ENCODE assay signal across 10 cellular contexts in genomic region chr1:109252893-109253802, GRCh38. TPM values are rescaled to one million over a fixed set of nuclear protein-coding genes. Genes with fewer than 3 reads are reported as not detected.
DNase-seq lines count a peak whose midpoint lies in the region; ATAC-seq and TF ChIP-seq lines count a peak whose summit lies in the region.
"Had no signal": no experiment of that assay in that cellular context is flagged by ENCODE, and none has a peak within 500 bp of the region (broad histone marks: within the 10 kb centered on the region; RNA-seq: fewer than 3 reads in every experiment).

No MANE protein-coding gene starts in this region.

- no peak overlapping the region for H2AFZ ChIP-seq in neuron (ENCODE audit: low read depth, low read length)

- no peak for TF ChIP-seq EP300 in esophagus muscularis mucosa (IDR thresholded peaks at IDR 0.05)

- no peak for ATAC-seq in HG02571 (IDR thresholded peaks at IDR 0.05; ENCODE audit: unreplicated experiment)
- no peak for ATAC-seq in activated T-cell treated with anti-CD3 and anti-CD28 coated beads, Interleukin-2, amount 50 U/mL, for 72 hours (replicated peaks in 1 of 2)
- ATAC-seq in HG02981 (IDR thresholded peaks at IDR 0.05; ENCODE audit: unreplicated experiment), result no peak
- ATAC-seq in GM18907 (IDR thresholded peaks at IDR 0.05; ENCODE audit: unreplicated experiment), result no peak

- 71% methylated on average over 16 of the region's 33 CpGs for WGBS in esophagus muscularis mucosa

- H3K27me3 ChIP-seq in esophagus muscularis mucosa, result no peaks in the 10 kb centered on the region
- H3K27me3 ChIP-seq in neuron (ENCODE audit: insufficient read depth, low read length), result no peaks in the 10 kb centered on the region
- H3K27me3 ChIP-seq: adrenal gland had no signal

- no peak overlapping the region for H3K4me3 Mint-ChIP-seq in activated T-cell treated with anti-CD3 and anti-CD28 coated beads, Interleukin-2, amount 50 U/mL, for 72 hours

- H3K9me3 ChIP-seq in esophagus muscularis mucosa (no peaks in the 10 kb centered on the region), neuron (ENCODE audit: low read length) (peaks cover 20% of the 10 kb centered on the region)
- H3K9me3 ChIP-seq: adrenal gland had no signal

- H3K9me3 Mint-ChIP-seq in activated T-cell treated with anti-CD3 and anti-CD28 coated beads, Interleukin-2, amount 50 U/mL, for 72 hours, result no peaks in the 10 kb centered on the region

- peak overlapping the region; percentile 86 to 90 (median 89) for H3K27ac ChIP-seq in esophagus muscularis mucosa (replicated peaks in 1 of 4)

- H3K4me1 Mint-ChIP-seq in activated T-cell treated with anti-CD3 and anti-CD28 coated beads, Interleukin-2, amount 50 U/mL, for 72 hours (ENCODE audit: low read depth), result peaks cover 5% of the 10 kb centered on the region

- no peaks in the 10 kb centered on the region for H3K27me3 Mint-ChIP-seq in activated T-cell treated with anti-CD3 and anti-CD28 coated beads, Interleukin-2, amount 50 U/mL, for 72 hours (ENCODE audit: low read depth)

- H3K36me3 ChIP-seq in esophagus muscularis mucosa (no peaks in the 10 kb centered on the region), neuron (ENCODE audit: insufficient read depth, low read length) (peaks cover 31% of the 10 kb centered on the region)
- H3K36me3 ChIP-seq: adrenal gland had no signal

- DNase-seq in ACHN (peak; percentile 68), NCI-H446 (lab: John Stamatoyannopoulos, UW) (peak; percentile 95 to 96), esophagus muscularis mucosa (ENCODE audit: extremely low spot score) (no peak)
- DNase-seq in activated T-cell treated with anti-CD3 and anti-CD28 coated beads, Interleukin-2, amount 50 U/mL, for 72 hours, result no peak
- DNase-seq: HCEC 1CT had no signal

- H3K4me1 ChIP-seq in esophagus muscularis mucosa (peaks cover 29 to 70% (median 54%) of the 10 kb centered on the region in 4 donors), neuron (ENCODE audit: insufficient read depth, low read length) (peaks cover 79% of the 10 kb centered on the region)

- peak overlapping the region; percentile 29 to 45 (median 34) for H3K4me3 ChIP-seq in esophagus muscularis mucosa
- peak overlapping the region; percentile 45 for H3K4me3 ChIP-seq in neuron (ENCODE audit: low read length)
- H3K4me3 ChIP-seq: adrenal gland had no signal

- intact Hi-C loops in esophagus muscularis mucosa (cut with DNase I), result no loop called here

- H3K36me3 Mint-ChIP-seq in activated T-cell treated with anti-CD3 and anti-CD28 coated beads, Interleukin-2, amount 50 U/mL, for 72 hours (ENCODE audit: insufficient read depth in 2 of 2), result no peaks in the 10 kb centered on the region

- no peak for TF ChIP-seq CTCF in esophagus muscularis mucosa (IDR thresholded peaks at IDR 0.05)

- in situ Hi-C loops in ACHN (cut with HindIII; ENCODE audit: low pct_ligation_motif_present, low pct_unique_long_range_greater_than_20kb, low sequenced_read_pairs), result no loop called here

- TF ChIP-seq POLR2A in esophagus muscularis mucosa (IDR thresholded peaks at IDR 0.05; ENCODE audit: low read depth), result no peak

- no peak overlapping the region for H3K27ac Mint-ChIP-seq in activated T-cell treated with anti-CD3 and anti-CD28 coated beads, Interleukin-2, amount 50 U/mL, for 72 hours

RNA-seq across cellular contexts. Expression of gene CELSR2, which starts 3.8 kb away (rescaled TPM):
- 10 to 100 TPM in 2 of 4 donors, 1 to 10 TPM in 2; 7.8 to 20.4 (median 10.5) TPM for total RNA-seq in esophagus muscularis mucosa
- 1 to 10 TPM; 2.5 to 3.1 TPM for total RNA-seq in activated T-cell treated with anti-CD3 and anti-CD28 coated beads, Interleukin-2, amount 50 U/mL, for 72 hours

RNA-seq across cellular contexts. Expression of gene PSRC1, which starts 29.8 kb away (rescaled TPM):
- 10 to 100 TPM in 1 of 4 donors, 1 to 10 TPM in 3; 5.3 to 12.5 (median 6.4) TPM for total RNA-seq in esophagus muscularis mucosa
- total RNA-seq in activated T-cell treated with anti-CD3 and anti-CD28 coated beads, Interleukin-2, amount 50 U/mL, for 72 hours, result 10 to 100 TPM; 17.5 to 18.3 TPM

RNA-seq across cellular contexts. Expression of gene SARS1, which starts 39.4 kb away (rescaled TPM):
- total RNA-seq in esophagus muscularis mucosa, result 100 to 1,000 TPM; 125 to 180 (median 144) TPM
- total RNA-seq in activated T-cell treated with anti-CD3 and anti-CD28 coated beads, Interleukin-2, amount 50 U/mL, for 72 hours, result 100 to 1,000 TPM; 413 to 456 TPM

RNA-seq across cellular contexts. Expression of gene MYBPHL, which starts 53.7 kb away (rescaled TPM):
- not detected for total RNA-seq in esophagus muscularis mucosa
- not detected for total RNA-seq in activated T-cell treated with anti-CD3 and anti-CD28 coated beads, Interleukin-2, amount 50 U/mL, for 72 hours

Comparison
In these comparisons a context has a peak if more than half of its experiments do, and no peak if none do; other contexts are left out.
1. DNase-seq: peak in ACHN (single experiment) and NCI-H446 (2 of 2); none in esophagus muscularis mucosa (single experiment) and activated T-cell treated with anti-CD3 and anti-CD28 coated beads, Interleukin-2, amount 50 U/mL, for 72 hours (0 of 2).